22 cellular contexts compared by ENCODE assay signal in genomic region chr1:5502310-5503194, GRCh38.
DNase-seq lines count a peak whose midpoint lies in the region; ATAC-seq and TF ChIP-seq lines count a peak whose summit lies in the region.
"Had no signal": no experiment of that assay in that cellular context is flagged by ENCODE, and none has a peak within 500 bp of the region (broad histone marks: within the 10 kb centered on the region; RNA-seq: fewer than 3 reads in every experiment).

No MANE protein-coding gene starts in this region.

- peaks cover 45% of the 10 kb centered on the region for H3K4me1 Mint-ChIP-seq in mesothelial cell of epicardium
- H3K4me1 Mint-ChIP-seq: activated naive CD4-positive, alpha-beta T cell treated with anti-CD3 and anti-CD28 coated beads, Interleukin-2, amount 50 U/mL, for 24 hours; activated T-helper 17 cell treated with anti-CD3 and anti-CD28 coated beads, Interleukin-2, amount 50 U/mL, for 72 hours; central memory CD8-positive, alpha-beta T cell; stimulated activated effector memory CD8-positive, alpha-beta T cell treated with anti-CD3 and anti-CD28 coated beads, Interleukin-12 subunit alpha, Interleukin-12 subunit beta, amount 100 ng/mL, for 72 hours had no signal

- H3K27ac ChIP-seq in RWPE2 (ENCODE audit: poor library complexity, severe bottlenecking), result peak overlapping the region; percentile 2
- peak overlapping the region; percentile 50 to 69 for H3K27ac ChIP-seq in tibial artery
- H3K27ac ChIP-seq in right atrium auricular region, result no peak overlapping the region
- H3K27ac ChIP-seq: heart right ventricle, sigmoid colon, vagina had no signal

- H3K27ac Mint-ChIP-seq in mesothelial cell of epicardium, result peak overlapping the region; percentile 41
- H3K27ac Mint-ChIP-seq: activated CD8-positive, alpha-beta T cell treated with anti-CD3 and anti-CD28 coated beads for 36 hours; activated T-helper 17 cell treated with anti-CD3 and anti-CD28 coated beads, Interleukin-2, amount 50 U/mL, for 72 hours; stimulated activated effector memory CD8-positive, alpha-beta T cell treated with anti-CD3 and anti-CD28 coated beads, Interleukin-12 subunit alpha, Interleukin-12 subunit beta, amount 100 ng/mL, for 72 hours had no signal

- no peaks in the 10 kb centered on the region for H3K27me3 ChIP-seq in RWPE2 (ENCODE audit: insufficient read depth, poor library complexity, severe bottlenecking)
- H3K27me3 ChIP-seq in tibial artery, result peaks cover 0 to 8% of the 10 kb centered on the region in 2 donors
- no peaks in the 10 kb centered on the region for H3K27me3 ChIP-seq in right atrium auricular region
- H3K27me3 ChIP-seq: vagina had no signal

- no peak overlapping the region for H3K4me3 ChIP-seq in RWPE2 (ENCODE audit: severe bottlenecking)
- H3K4me3 ChIP-seq in tibial artery, result peak overlapping the region; percentile 15 to 27
- no peak overlapping the region for H3K4me3 ChIP-seq in right atrium auricular region
- H3K4me3 ChIP-seq in foreskin fibroblast (ENCODE audit: low read depth in 1 of 2, low read length in 2 of 2), result no peak overlapping the region
- H3K4me3 ChIP-seq: heart right ventricle, vagina had no signal

- DNase-seq in RWPE2 (ENCODE audit: low spot score), result no peak
- peak; percentile 87 for DNase-seq in cerebellum (ENCODE audit: low spot score)
- DNase-seq in mesothelial cell of epicardium (ENCODE audit: low spot score in 2 of 2, unreplicated experiment in 2 of 2), result no peak
- no peak for DNase-seq in tibial artery
- DNase-seq in right atrium auricular region (ENCODE audit: low spot score), result no peak
- DNase-seq in GM13977 (ENCODE audit: low spot score), result no peak
- no peak for DNase-seq in foreskin fibroblast
- no peak for DNase-seq in T-helper 9 cell
- DNase-seq: activated CD8-positive, alpha-beta T cell treated with anti-CD3 and anti-CD28 coated beads for 36 hours; HCEC 1CT; heart right ventricle; Karpas-422; NCI-H446 treated with DMSO at 0.1 percent for 48 hours; RPMI8226; sigmoid colon; stimulated activated CD4-positive, alpha-beta T cell treated with anti-CD3 and anti-CD28 coated beads, Interleukin-4, amount 100 ng/mL, for 24 hours had no signal

- no peaks in the 10 kb centered on the region for H3K36me3 Mint-ChIP-seq in mesothelial cell of epicardium
- H3K36me3 Mint-ChIP-seq: activated naive CD4-positive, alpha-beta T cell treated with anti-CD3 and anti-CD28 coated beads, Interleukin-2, amount 50 U/mL, for 24 hours; stimulated activated effector memory CD8-positive, alpha-beta T cell treated with anti-CD3 and anti-CD28 coated beads, Interleukin-12 subunit alpha, Interleukin-12 subunit beta, amount 100 ng/mL, for 72 hours had no signal

- no peaks in the 10 kb centered on the region for H3K9me3 Mint-ChIP-seq in mesothelial cell of epicardium
- H3K9me3 Mint-ChIP-seq: activated CD8-positive, alpha-beta T cell treated with anti-CD3 and anti-CD28 coated beads for 36 hours; activated naive CD4-positive, alpha-beta T cell treated with anti-CD3 and anti-CD28 coated beads, Interleukin-2, amount 50 U/mL, for 24 hours; activated T-helper 17 cell treated with anti-CD3 and anti-CD28 coated beads, Interleukin-2, amount 50 U/mL, for 72 hours; central memory CD8-positive, alpha-beta T cell; stimulated activated effector memory CD8-positive, alpha-beta T cell treated with anti-CD3 and anti-CD28 coated beads, Interleukin-12 subunit alpha, Interleukin-12 subunit beta, amount 100 ng/mL, for 72 hours had no signal

- peak; percentile 64 for ATAC-seq in RWPE2 (ENCODE audit: low read depth)
- ATAC-seq: activated CD8-positive, alpha-beta T cell treated with anti-CD3 and anti-CD28 coated beads for 36 hours; activated T-helper 17 cell treated with anti-CD3 and anti-CD28 coated beads, Interleukin-2, amount 50 U/mL, for 72 hours; heart right ventricle; SK-N-SH treated with all-trans-retinoic acid at 6 μM for 48 hours; stimulated activated effector memory CD8-positive, alpha-beta T cell treated with anti-CD3 and anti-CD28 coated beads, Interleukin-12 subunit alpha, Interleukin-12 subunit beta, amount 100 ng/mL, for 72 hours had no signal

- no peak overlapping the region for H3K4me3 Mint-ChIP-seq in mesothelial cell of epicardium
- H3K4me3 Mint-ChIP-seq: activated CD8-positive, alpha-beta T cell treated with anti-CD3 and anti-CD28 coated beads for 36 hours; activated naive CD4-positive, alpha-beta T cell treated with anti-CD3 and anti-CD28 coated beads, Interleukin-2, amount 50 U/mL, for 24 hours; activated T-helper 17 cell treated with anti-CD3 and anti-CD28 coated beads, Interleukin-2, amount 50 U/mL, for 72 hours; central memory CD8-positive, alpha-beta T cell; stimulated activated effector memory CD8-positive, alpha-beta T cell treated with anti-CD3 and anti-CD28 coated beads, Interleukin-12 subunit alpha, Interleukin-12 subunit beta, amount 100 ng/mL, for 72 hours had no signal

- H3K4me1 ChIP-seq in RWPE2 (ENCODE audit: insufficient read depth, poor library complexity, severe bottlenecking) (no peaks in the 10 kb centered on the region), tibial artery (peaks cover 5 to 39% (median 37%) of the 10 kb centered on the region in 4 donors), right atrium auricular region (peaks cover 0 to 7% of the 10 kb centered on the region in 2 donors)
- H3K4me1 ChIP-seq: heart right ventricle had no signal

- H3K9me3 ChIP-seq in RWPE2 (ENCODE audit: severe bottlenecking) (no peaks in the 10 kb centered on the region), tibial artery (no peaks in the 10 kb centered on the region), right atrium auricular region (no peaks in the 10 kb centered on the region)
- H3K9me3 ChIP-seq: heart right ventricle, sigmoid colon, vagina had no signal

- in situ Hi-C loops in GM13977 (cut with MboI; ENCODE audit: low pct_unique_long_range_greater_than_20kb, low sequenced_read_pairs, unreplicated experiment), result loop anchor here (25.0 kb wide), 1 partner anchor 410 kb away; no protein-coding TSS in a partner anchor

- intact Hi-C loops in tibial artery (cut with DNase I; ENCODE audit: low total_unique reads), result no loop called here

- H3K27me3 Mint-ChIP-seq in mesothelial cell of epicardium (ENCODE audit: low read depth), result peaks cover 22% of the 10 kb centered on the region
- H3K27me3 Mint-ChIP-seq: activated CD8-positive, alpha-beta T cell treated with anti-CD3 and anti-CD28 coated beads for 36 hours; activated naive CD4-positive, alpha-beta T cell treated with anti-CD3 and anti-CD28 coated beads, Interleukin-2, amount 50 U/mL, for 24 hours; activated T-helper 17 cell treated with anti-CD3 and anti-CD28 coated beads, Interleukin-2, amount 50 U/mL, for 72 hours had no signal

- TF ChIP-seq CTCF in RWPE2 (IDR thresholded peaks at IDR 0.05; ENCODE audit: poor library complexity, severe bottlenecking) (no peak), mesothelial cell of epicardium (IDR thresholded peaks at IDR 0.05; ENCODE audit: unreplicated experiment) (no peak), tibial artery (IDR thresholded peaks at IDR 0.05) (no peak), right atrium auricular region (IDR thresholded peaks at IDR 0.05) (no peak), GM13977 (IDR thresholded peaks at IDR 0.05; ENCODE audit: extremely low read depth, insufficient read depth, missing control alignments) (no peak), foreskin fibroblast (IDR thresholded peaks at IDR 0.05; ENCODE audit: low read depth, low read length) (no peak)

- H3K36me3 ChIP-seq in RWPE2 (ENCODE audit: low read depth) (no peaks in the 10 kb centered on the region), tibial artery (no peaks in the 10 kb centered on the region), right atrium auricular region (no peaks in the 10 kb centered on the region)
- H3K36me3 ChIP-seq: heart right ventricle, sigmoid colon, vagina had no signal

Comparison
In these comparisons a context has a peak if more than half of its experiments do, and no peak if none do; other contexts are left out.
1. H3K27ac ChIP-seq: peak in RWPE2 (single experiment) and tibial artery (2 of 2); none in right atrium auricular region (0 of 2).
2. H3K4me3 ChIP-seq: peak in tibial artery (2 of 2); none in RWPE2 (single experiment), right atrium auricular region (0 of 2) and foreskin fibroblast (0 of 2).